Comparison of ENCODE assay signal across 1 cellular context in genomic region chr5:82072138-82072537, GRCh38.
TF ChIP-seq lines count a peak whose summit lies in the region.

No MANE protein-coding gene starts in this region.

TF ChIP-seq in K562, 482 proteins besides CTCF, POLR2A, EP300 and RAD21 (continued from another document):
- TF ChIP-seq, protein P1, sequence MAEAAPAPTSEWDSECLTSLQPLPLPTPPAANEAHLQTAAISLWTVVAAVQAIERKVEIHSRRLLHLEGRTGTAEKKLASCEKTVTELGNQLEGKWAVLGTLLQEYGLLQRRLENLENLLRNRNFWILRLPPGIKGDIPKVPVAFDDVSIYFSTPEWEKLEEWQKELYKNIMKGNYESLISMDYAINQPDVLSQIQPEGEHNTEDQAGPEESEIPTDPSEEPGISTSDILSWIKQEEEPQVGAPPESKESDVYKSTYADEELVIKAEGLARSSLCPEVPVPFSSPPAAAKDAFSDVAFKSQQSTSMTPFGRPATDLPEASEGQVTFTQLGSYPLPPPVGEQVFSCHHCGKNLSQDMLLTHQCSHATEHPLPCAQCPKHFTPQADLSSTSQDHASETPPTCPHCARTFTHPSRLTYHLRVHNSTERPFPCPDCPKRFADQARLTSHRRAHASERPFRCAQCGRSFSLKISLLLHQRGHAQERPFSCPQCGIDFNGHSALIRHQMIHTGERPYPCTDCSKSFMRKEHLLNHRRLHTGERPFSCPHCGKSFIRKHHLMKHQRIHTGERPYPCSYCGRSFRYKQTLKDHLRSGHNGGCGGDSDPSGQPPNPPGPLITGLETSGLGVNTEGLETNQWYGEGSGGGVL (CRISPR knock-in tag; IDR thresholded peaks at IDR 0.05) = no peak
- no peak for TF ChIP-seq MCM3 (IDR thresholded peaks at IDR 0.05)
- TF ChIP-seq, protein P2, sequence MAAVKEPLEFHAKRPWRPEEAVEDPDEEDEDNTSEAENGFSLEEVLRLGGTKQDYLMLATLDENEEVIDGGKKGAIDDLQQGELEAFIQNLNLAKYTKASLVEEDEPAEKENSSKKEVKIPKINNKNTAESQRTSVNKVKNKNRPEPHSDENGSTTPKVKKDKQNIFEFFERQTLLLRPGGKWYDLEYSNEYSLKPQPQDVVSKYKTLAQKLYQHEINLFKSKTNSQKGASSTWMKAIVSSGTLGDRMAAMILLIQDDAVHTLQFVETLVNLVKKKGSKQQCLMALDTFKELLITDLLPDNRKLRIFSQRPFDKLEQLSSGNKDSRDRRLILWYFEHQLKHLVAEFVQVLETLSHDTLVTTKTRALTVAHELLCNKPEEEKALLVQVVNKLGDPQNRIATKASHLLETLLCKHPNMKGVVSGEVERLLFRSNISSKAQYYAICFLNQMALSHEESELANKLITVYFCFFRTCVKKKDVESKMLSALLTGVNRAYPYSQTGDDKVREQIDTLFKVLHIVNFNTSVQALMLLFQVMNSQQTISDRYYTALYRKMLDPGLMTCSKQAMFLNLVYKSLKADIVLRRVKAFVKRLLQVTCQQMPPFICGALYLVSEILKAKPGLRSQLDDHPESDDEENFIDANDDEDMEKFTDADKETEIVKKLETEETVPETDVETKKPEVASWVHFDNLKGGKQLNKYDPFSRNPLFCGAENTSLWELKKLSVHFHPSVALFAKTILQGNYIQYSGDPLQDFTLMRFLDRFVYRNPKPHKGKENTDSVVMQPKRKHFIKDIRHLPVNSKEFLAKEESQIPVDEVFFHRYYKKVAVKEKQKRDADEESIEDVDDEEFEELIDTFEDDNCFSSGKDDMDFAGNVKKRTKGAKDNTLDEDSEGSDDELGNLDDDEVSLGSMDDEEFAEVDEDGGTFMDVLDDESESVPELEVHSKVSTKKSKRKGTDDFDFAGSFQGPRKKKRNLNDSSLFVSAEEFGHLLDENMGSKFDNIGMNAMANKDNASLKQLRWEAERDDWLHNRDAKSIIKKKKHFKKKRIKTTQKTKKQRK (IDR thresholded peaks at IDR 0.05; ENCODE audit: borderline replicate concordance, low read depth, low read length) = no peak
- TF ChIP-seq, protein P3, sequence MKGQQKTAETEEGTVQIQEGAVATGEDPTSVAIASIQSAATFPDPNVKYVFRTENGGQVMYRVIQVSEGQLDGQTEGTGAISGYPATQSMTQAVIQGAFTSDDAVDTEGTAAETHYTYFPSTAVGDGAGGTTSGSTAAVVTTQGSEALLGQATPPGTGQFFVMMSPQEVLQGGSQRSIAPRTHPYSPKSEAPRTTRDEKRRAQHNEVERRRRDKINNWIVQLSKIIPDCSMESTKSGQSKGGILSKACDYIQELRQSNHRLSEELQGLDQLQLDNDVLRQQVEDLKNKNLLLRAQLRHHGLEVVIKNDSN (CRISPR knock-in tag; IDR thresholded peaks at IDR 0.05) = no peak
- TF ChIP-seq, protein P4, sequence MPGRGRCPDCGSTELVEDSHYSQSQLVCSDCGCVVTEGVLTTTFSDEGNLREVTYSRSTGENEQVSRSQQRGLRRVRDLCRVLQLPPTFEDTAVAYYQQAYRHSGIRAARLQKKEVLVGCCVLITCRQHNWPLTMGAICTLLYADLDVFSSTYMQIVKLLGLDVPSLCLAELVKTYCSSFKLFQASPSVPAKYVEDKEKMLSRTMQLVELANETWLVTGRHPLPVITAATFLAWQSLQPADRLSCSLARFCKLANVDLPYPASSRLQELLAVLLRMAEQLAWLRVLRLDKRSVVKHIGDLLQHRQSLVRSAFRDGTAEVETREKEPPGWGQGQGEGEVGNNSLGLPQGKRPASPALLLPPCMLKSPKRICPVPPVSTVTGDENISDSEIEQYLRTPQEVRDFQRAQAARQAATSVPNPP (IDR thresholded peaks at IDR 0.05; ENCODE audit: borderline replicate concordance, insufficient read depth, insufficient read length) = no peak
- no peak for TF ChIP-seq ZFP1 (CRISPR knock-in tag; IDR thresholded peaks at IDR 0.05)
- no peak for TF ChIP-seq CBX8 (IDR thresholded peaks at IDR 0.05; ENCODE audit: borderline replicate concordance, extremely low read depth, low read depth, low read length, poor library complexity, severe bottlenecking)
TF ChIP-seq in K562: peak in this region for 0.
